Comparison of ENCODE assay signal across 1 cellular context in genomic region chr2:25878361-25879132, GRCh38.
TF ChIP-seq lines count a peak whose summit lies in the region.

Gene ASXL2 (minus strand): TSS chr2:25878487. CDS start chr2:25878222, 265 bp downstream.

TF ChIP-seq in A549, 52 proteins besides CTCF, POLR2A, EP300 and RAD21 (continued from another document):
- TF ChIP-seq BCL3 (IDR thresholded peaks at IDR 0.05) (peak; percentile 81; the same call in 2 of the 3 replicates), EHF (CRISPR knock-in tag; IDR thresholded peaks at IDR 0.05) (no peak), ATOH8 (CRISPR knock-in tag; IDR thresholded peaks at IDR 0.05; ENCODE audit: low read depth) (no peak), E2F6 (IDR thresholded peaks at IDR 0.05; ENCODE audit: borderline replicate concordance, low read depth) (peak; percentile 97), HOXA7 (CRISPR knock-in tag; IDR thresholded peaks at IDR 0.05) (no peak), MAZ (IDR thresholded peaks at IDR 0.05; ENCODE audit: borderline replicate concordance, low read depth, low read length) (no peak; the same call in 1 of the 2 replicates), NR3C1 (IDR thresholded peaks at IDR 0.05) (no peak), REST (IDR thresholded peaks at IDR 0.05) (no peak), HDAC2 (IDR thresholded peaks at IDR 0.05) (no peak), HES2 (IDR thresholded peaks at IDR 0.05) (no peak)
